In genomic region chr2:96809951-96810782, GRCh38 we compare ENCODE assay signal across 1 cellular context.
TF ChIP-seq lines count a peak whose summit lies in the region.

No MANE protein-coding gene starts in this region.

TF ChIP-seq in H1, 55 proteins besides CTCF, POLR2A, EP300 and RAD21:
- no peak for TF ChIP-seq RNF2 (IDR thresholded peaks at IDR 0.05; ENCODE audit: borderline replicate concordance, low read depth, low read length, missing control alignments, poor library complexity, severe bottlenecking)
- TF ChIP-seq ATF2 (IDR thresholded peaks at IDR 0.05; ENCODE audit: low read length) = no peak
- TF ChIP-seq BCL11A (IDR thresholded peaks at IDR 0.05; ENCODE audit: low read depth in 2 of 2, low read length in 2 of 2) = no peak
- no peak for TF ChIP-seq CREB1 (IDR thresholded peaks at IDR 0.05)
- no peak for TF ChIP-seq CTBP2 (IDR thresholded peaks at IDR 0.05; ENCODE audit: borderline replicate concordance, insufficient read depth, insufficient read length, low read length)
- TF ChIP-seq RFX5 (IDR thresholded peaks at IDR 0.05; ENCODE audit: borderline replicate concordance, low read depth, low read length) = no peak
- no peak for TF ChIP-seq E2F6 (IDR thresholded peaks at IDR 0.05)
- TF ChIP-seq USF2 (IDR thresholded peaks at IDR 0.05; ENCODE audit: low read length) = no peak
- TF ChIP-seq BRCA1 (IDR thresholded peaks at IDR 0.05; ENCODE audit: low read depth, low read length) = no peak
TF ChIP-seq in H1: peak in this region for 0.
